1 cellular context compared by ENCODE assay signal in the genomic region with DNA sequence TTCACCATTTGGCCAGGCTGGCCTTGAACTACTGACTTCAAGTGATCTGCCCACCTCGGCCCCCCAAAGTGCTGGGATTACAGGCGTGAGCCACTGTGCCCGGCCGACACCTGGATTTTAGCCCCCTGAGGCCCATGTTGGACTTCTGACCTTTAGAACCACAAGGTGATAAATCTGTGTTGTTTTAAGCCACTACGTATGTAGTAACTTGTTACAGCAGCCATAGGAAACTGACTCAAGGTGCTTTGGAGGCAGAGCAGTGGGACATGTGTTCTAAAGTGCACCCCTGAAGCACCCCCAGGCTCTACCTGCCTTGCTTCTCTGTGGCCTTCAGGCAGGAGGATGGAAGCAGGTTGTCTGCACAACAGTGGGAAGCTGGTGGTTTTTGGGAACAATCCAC.
TF ChIP-seq lines count a peak whose summit lies in the region.

No MANE protein-coding gene starts in this region.

TF ChIP-seq in HepG2, 621 proteins besides CTCF, POLR2A, EP300 and RAD21 (continued from another document):
- TF ChIP-seq ZBTB33 (CRISPR knock-in tag; IDR thresholded peaks at IDR 0.05) (no peak), ZNF12 (CRISPR knock-in tag; IDR thresholded peaks at IDR 0.05) (peak; percentile 94), ZNF746 (CRISPR knock-in tag; IDR thresholded peaks at IDR 0.05) (no peak), ZMYM3 (CRISPR knock-in tag; IDR thresholded peaks at IDR 0.05) (no peak), THAP7 (CRISPR knock-in tag; IDR thresholded peaks at IDR 0.05) (no peak), HNF4A (CRISPR knock-in tag; IDR thresholded peaks at IDR 0.05) (peak; percentile 33), ZNF232 (CRISPR knock-in tag; IDR thresholded peaks at IDR 0.05; ENCODE audit: borderline replicate concordance) (no peak)
